Comparison of ENCODE assay signal across 22 cellular contexts in genomic region chr2:19865151-19865550, GRCh38.
A peak's percentile ranks its signal among the peaks of the same experiment; 100 is the strongest.
DNase-seq lines count a peak whose midpoint lies in the region; ATAC-seq and TF ChIP-seq lines count a peak whose summit lies in the region.
"Had no signal": no experiment of that assay in that cellular context is flagged by ENCODE, and none has a peak within 500 bp of the region (broad histone marks: within the 10 kb centered on the region; RNA-seq: fewer than 3 reads in every experiment).

No MANE protein-coding gene starts in this region.

- ATAC-seq in GM18502 (IDR thresholded peaks at IDR 0.05; ENCODE audit: poor library complexity, unreplicated experiment) = peak; percentile 33
- ATAC-seq in GM19035 (IDR thresholded peaks at IDR 0.05; ENCODE audit: unreplicated experiment) = peak; percentile 34
- ATAC-seq in HG02852 (IDR thresholded peaks at IDR 0.05; ENCODE audit: unreplicated experiment) = peak; percentile 43
- ATAC-seq in activated naive CD8-positive, alpha-beta T cell treated with anti-CD3 and anti-CD28 coated beads, Interleukin-2, amount 50 U/mL, for 24 hours = peak; percentile 38
- ATAC-seq: activated T-cell treated with anti-CD3 and anti-CD28 coated beads, Interleukin-2, amount 50 U/mL, for 72 hours had no signal

- H3K4me3 Mint-ChIP-seq in activated naive CD8-positive, alpha-beta T cell treated with anti-CD3 and anti-CD28 coated beads, Interleukin-2, amount 50 U/mL, for 24 hours = no peak overlapping the region
- no peak overlapping the region for H3K4me3 Mint-ChIP-seq in nephron progenitor cell
- H3K4me3 Mint-ChIP-seq: activated T-cell treated with anti-CD3 and anti-CD28 coated beads, Interleukin-2, amount 50 U/mL, for 72 hours; B cell; central memory CD8-positive, alpha-beta T cell; neural progenitor cell had no signal

- no peaks in the 10 kb centered on the region for H3K36me3 Mint-ChIP-seq in activated naive CD8-positive, alpha-beta T cell treated with anti-CD3 and anti-CD28 coated beads, Interleukin-2, amount 50 U/mL, for 24 hours (ENCODE audit: low read depth)
- H3K36me3 Mint-ChIP-seq in nephron progenitor cell (ENCODE audit: low read depth) = peaks cover 4% of the 10 kb centered on the region
- H3K36me3 Mint-ChIP-seq: neural progenitor cell had no signal

- H3K27me3 Mint-ChIP-seq in activated naive CD8-positive, alpha-beta T cell treated with anti-CD3 and anti-CD28 coated beads, Interleukin-2, amount 50 U/mL, for 24 hours = no peaks in the 10 kb centered on the region
- H3K27me3 Mint-ChIP-seq in nephron progenitor cell (ENCODE audit: low read depth, poor library complexity) = peaks cover 18% of the 10 kb centered on the region
- H3K27me3 Mint-ChIP-seq: central memory CD8-positive, alpha-beta T cell had no signal

- no peak for TF ChIP-seq CTCF in nephron progenitor cell (IDR thresholded peaks at IDR 0.05)

- no peak overlapping the region for H3K27ac Mint-ChIP-seq in activated naive CD8-positive, alpha-beta T cell treated with anti-CD3 and anti-CD28 coated beads, Interleukin-2, amount 50 U/mL, for 24 hours
- H3K27ac Mint-ChIP-seq in nephron progenitor cell = no peak overlapping the region
- H3K27ac Mint-ChIP-seq: activated T-cell treated with anti-CD3 and anti-CD28 coated beads, Interleukin-2, amount 50 U/mL, for 72 hours; B cell; neural progenitor cell had no signal

- DNase-seq in activated naive CD8-positive, alpha-beta T cell treated with anti-CD3 and anti-CD28 coated beads, Interleukin-2, amount 50 U/mL, for 24 hours = no peak
- DNase-seq in GOT3 (lab: John Stamatoyannopoulos, UW) (no peak), nephron progenitor cell (no peak), germinal center (ENCODE audit: low spot score) (no peak)
- no peak for DNase-seq in activated T-cell treated with anti-CD3 and anti-CD28 coated beads, Interleukin-2, amount 50 U/mL, for 48 hours
- DNase-seq: activated CD4-positive, alpha-beta T cell treated with anti-CD3 and anti-CD28 coated beads, Interleukin-2, amount 50 U/mL, for 4 hours; GF-D8; Kasumi-1; kidney glomerular epithelial cell; mesendoderm; NCI-H1436 treated with DMSO at 0.1 percent for 48 hours; SHP77; stimulated activated naive CD4-positive, alpha-beta T cell; T-helper 9 cell; trophoblast cell had no signal

- H3K4me1 Mint-ChIP-seq in activated naive CD8-positive, alpha-beta T cell treated with anti-CD3 and anti-CD28 coated beads, Interleukin-2, amount 50 U/mL, for 24 hours = peaks cover 32% of the 10 kb centered on the region
- H3K4me1 Mint-ChIP-seq in nephron progenitor cell = peaks cover 56% of the 10 kb centered on the region

- no peaks in the 10 kb centered on the region for H3K9me3 Mint-ChIP-seq in activated naive CD8-positive, alpha-beta T cell treated with anti-CD3 and anti-CD28 coated beads, Interleukin-2, amount 50 U/mL, for 24 hours
- H3K9me3 Mint-ChIP-seq in nephron progenitor cell = no peaks in the 10 kb centered on the region
- H3K9me3 Mint-ChIP-seq: activated T-cell treated with anti-CD3 and anti-CD28 coated beads, Interleukin-2, amount 50 U/mL, for 72 hours; central memory CD8-positive, alpha-beta T cell had no signal
